ENCODE assay signal across 8 cellular contexts in genomic region chr2:222655406-222655747, GRCh38. TPM values are rescaled to one million over a fixed set of nuclear protein-coding genes. Genes with fewer than 3 reads are reported as not detected.
A peak's percentile ranks its signal among the peaks of the same experiment; 100 is the strongest.
DNase-seq lines count a peak whose midpoint lies in the region; FAIRE-seq and TF ChIP-seq lines count a peak whose summit lies in the region.

No MANE protein-coding gene starts in this region.

- H3K4me1 ChIP-seq in HAP-1 (peaks cover 16% of the 10 kb centered on the region), iPS DF 6.9 (ENCODE audit: control insufficient read depth, insufficient read depth, low read length) (no peaks in the 10 kb centered on the region), small intestine (ENCODE audit: control insufficient read depth in 2 of 2, insufficient read depth in 1 of 2, low read depth in 1 of 2, low read length in 1 of 2) (peaks cover 9 to 10% of the 10 kb centered on the region in 2 donors)

- H3K27me3 Mint-ChIP-seq in activated T-helper 2 cell treated with anti-CD3 and anti-CD28 coated beads, Interferon-gamma antibody, Interleukin-2, Interleukin-4, amounts not matched to agents 10 μg/mL and 5 μg/mL and 100 μg/mL, durations not matched to agents 14 hours and 24 hours and 36 hours (ENCODE audit: low read depth): no peaks in the 10 kb centered on the region

- FAIRE-seq in small intestine (lab: Jason Lieb, UNC): no peak

- peak overlapping the region; percentile 69 for H3K4me3 ChIP-seq in GM12865 (ENCODE audit: low read depth, low read length)
- H3K4me3 ChIP-seq in HAP-1: peak overlapping the region; percentile 91
- peak overlapping the region; percentile 87 for H3K4me3 ChIP-seq in iPS DF 6.9 (ENCODE audit: low read length)
- peak overlapping the region; percentile 74 to 80 for H3K4me3 ChIP-seq in small intestine (ENCODE audit: low read depth in 1 of 2, low read length in 2 of 2)

- H3K27ac Mint-ChIP-seq in activated T-helper 2 cell treated with anti-CD3 and anti-CD28 coated beads, Interferon-gamma antibody, Interleukin-2, Interleukin-4, amounts not matched to agents 10 μg/mL and 5 μg/mL and 100 μg/mL, durations not matched to agents 14 hours and 24 hours and 36 hours: peak overlapping the region; percentile 93

- H3K36me3 Mint-ChIP-seq in activated T-helper 2 cell treated with anti-CD3 and anti-CD28 coated beads, Interferon-gamma antibody, Interleukin-2, Interleukin-4, amounts not matched to agents 10 μg/mL and 5 μg/mL and 100 μg/mL, durations not matched to agents 14 hours and 24 hours and 36 hours (ENCODE audit: low read depth): peaks cover 23% of the 10 kb centered on the region

- no CpG with 5 or more reads among the region's 14 CpGs for WGBS in iPS DF 6.9 (ENCODE audit: insufficient coverage, insufficient read length)
- 0 to 1% (median 0%) methylated on average over 14 of the region's 14 CpGs for WGBS in small intestine, 3 donors

- H3K9me3 ChIP-seq in HAP-1 (no peaks in the 10 kb centered on the region), iPS DF 6.9 (ENCODE audit: control insufficient read depth, insufficient read depth, low read length) (no peaks in the 10 kb centered on the region), small intestine (ENCODE audit: control insufficient read depth, low read depth) (no peaks in the 10 kb centered on the region)

- H3K36me3 ChIP-seq in HAP-1 (replicated peaks) (peaks cover 3% of the 10 kb centered on the region; the same call in 1 of the 2 replicates), iPS DF 6.9 (ENCODE audit: control insufficient read depth, insufficient read depth, low read length) (no peaks in the 10 kb centered on the region), small intestine (ENCODE audit: control insufficient read depth in 2 of 2, insufficient read depth in 2 of 2, low read length in 2 of 2) (peaks cover 0 to 2% of the 10 kb centered on the region in 2 donors)

- no peaks in the 10 kb centered on the region for H3K27me3 ChIP-seq in HAP-1 (ENCODE audit: low read depth)
- H3K27me3 ChIP-seq in iPS DF 6.9 (ENCODE audit: control insufficient read depth, insufficient read depth, low read length): no peaks in the 10 kb centered on the region
- H3K27me3 ChIP-seq in small intestine (ENCODE audit: control insufficient read depth in 2 of 2, insufficient read depth in 2 of 2, low read length in 2 of 2): no peaks in the 10 kb centered on the region

- H3K4me1 Mint-ChIP-seq in activated T-helper 2 cell treated with anti-CD3 and anti-CD28 coated beads, Interferon-gamma antibody, Interleukin-2, Interleukin-4, amounts not matched to agents 10 μg/mL and 5 μg/mL and 100 μg/mL, durations not matched to agents 14 hours and 24 hours and 36 hours (ENCODE audit: low read depth): peaks cover 42% of the 10 kb centered on the region

- H3K27ac ChIP-seq in iPS DF 6.9 (ENCODE audit: low read length) (no peak overlapping the region), small intestine (ENCODE audit: low read depth in 1 of 2, low read length in 1 of 2) (peak overlapping the region; percentile 38 to 92)

- intact Hi-C loops in activated T-helper 2 cell treated with anti-CD3 and anti-CD28 coated beads, Interferon-gamma antibody, Interleukin-2, Interleukin-4, amounts not matched to agents 10 μg/mL and 5 μg/mL and 100 μg/mL, durations not matched to agents 14 hours and 24 hours and 36 hours (cut with micrococcal nuclease): loop anchor here (10.0 kb wide), 2 partner anchors 231 to 1299 kb away; partner anchors contain the start of genes MRPL44 and SGPP2

- peak overlapping the region; percentile 98 for H3K4me3 Mint-ChIP-seq in activated T-helper 2 cell treated with anti-CD3 and anti-CD28 coated beads, Interferon-gamma antibody, Interleukin-2, Interleukin-4, amounts not matched to agents 10 μg/mL and 5 μg/mL and 100 μg/mL, durations not matched to agents 14 hours and 24 hours and 36 hours (ENCODE audit: low read depth)

- in situ Hi-C loops in HAP-1 (cut with MboI; ENCODE audit: low sequenced_read_pairs): no loop called here
- in situ Hi-C loops in KBM-7 (cut with MboI; ENCODE audit: low pct_unique_long_range_greater_than_20kb, low sequenced_read_pairs): no loop called here

- H3K9me3 Mint-ChIP-seq in activated T-helper 2 cell treated with anti-CD3 and anti-CD28 coated beads, Interferon-gamma antibody, Interleukin-2, Interleukin-4, amounts not matched to agents 10 μg/mL and 5 μg/mL and 100 μg/mL, durations not matched to agents 14 hours and 24 hours and 36 hours: no peaks in the 10 kb centered on the region

- DNase-seq in GM12865 (ENCODE audit: low read depth): peak; percentile 46
- peak; percentile 22 to 25 for DNase-seq in HAP-1 (ENCODE audit: low spot score in 2 of 2)
- DNase-seq in NCI-H1092 treated with DMSO at 0.1 percent for 48 hours (lab: John Stamatoyannopoulos, UW): peak; percentile 58
- DNase-seq in activated T-helper 2 cell treated with anti-CD3 and anti-CD28 coated beads, Interferon-gamma antibody, Interleukin-2, Interleukin-4, amounts not matched to agents 10 μg/mL and 5 μg/mL and 100 μg/mL, durations not matched to agents 14 hours and 24 hours and 36 hours (ENCODE audit: low spot score): no peak
- no peak for DNase-seq in iPS DF 6.9 (ENCODE audit: low read depth, low spot score)
- peak; percentile 47 for DNase-seq in small intestine
- DNase-seq in SKM-1 (lab: John Stamatoyannopoulos, UW; ENCODE audit: unreplicated experiment): no peak
- no peak for DNase-seq in KBM-7

- no peak for TF ChIP-seq CTCF in GM12865 (IDR thresholded peaks at IDR 0.05; ENCODE audit: insufficient read depth, low read depth, low read length, missing control alignments)

RNA-seq across cellular contexts. Expression of gene FARSB, which starts 0.5 kb away (rescaled TPM):
- 47.7 and 49.8 TPM in 2 replicates for total RNA-seq in activated T-helper 2 cell treated with anti-CD3 and anti-CD28 coated beads, Interferon-gamma antibody, Interleukin-2, Interleukin-4, amounts not matched to agents 10 μg/mL and 5 μg/mL and 100 μg/mL, durations not matched to agents 14 hours and 24 hours and 36 hours
- 10 to 100 TPM in 2 of 3 donors, 1 to 10 TPM in 1; 9.2 to 31.9 (median 11.9) TPM for polyA plus RNA-seq in small intestine

RNA-seq across cellular contexts. Expression of gene MOGAT1, which starts 16.1 kb away (rescaled TPM):
- 0.18 TPM in 1 of 2 replicates, not detected in the other for total RNA-seq in activated T-helper 2 cell treated with anti-CD3 and anti-CD28 coated beads, Interferon-gamma antibody, Interleukin-2, Interleukin-4, amounts not matched to agents 10 μg/mL and 5 μg/mL and 100 μg/mL, durations not matched to agents 14 hours and 24 hours and 36 hours
- under 1 TPM in 1 of 3 donors, not detected in 2; 0.07 TPM for polyA plus RNA-seq in small intestine

Comparison
In these comparisons a context has a peak if more than half of its experiments do, and no peak if none do; other contexts are left out.
1. DNase-seq: peak in GM12865 (single experiment), HAP-1 (2 of 2), NCI-H1092 treated with DMSO at 0.1 percent for 48 hours (single experiment) and small intestine (single experiment); none in activated T-helper 2 cell treated with anti-CD3 and anti-CD28 coated beads, Interferon-gamma antibody, Interleukin-2, Interleukin-4, amounts not matched to agents 10 μg/mL and 5 μg/mL and 100 μg/mL, durations not matched to agents 14 hours and 24 hours and 36 hours (single experiment), iPS DF 6.9 (single experiment), SKM-1 (single experiment) and KBM-7 (single experiment).
2. Peak in every context shown above with its lines, with median percentiles within 50 percentile points of each other: H3K4me3 ChIP-seq.